ENCODE assay signal across 37 cellular contexts in the genomic region with DNA sequence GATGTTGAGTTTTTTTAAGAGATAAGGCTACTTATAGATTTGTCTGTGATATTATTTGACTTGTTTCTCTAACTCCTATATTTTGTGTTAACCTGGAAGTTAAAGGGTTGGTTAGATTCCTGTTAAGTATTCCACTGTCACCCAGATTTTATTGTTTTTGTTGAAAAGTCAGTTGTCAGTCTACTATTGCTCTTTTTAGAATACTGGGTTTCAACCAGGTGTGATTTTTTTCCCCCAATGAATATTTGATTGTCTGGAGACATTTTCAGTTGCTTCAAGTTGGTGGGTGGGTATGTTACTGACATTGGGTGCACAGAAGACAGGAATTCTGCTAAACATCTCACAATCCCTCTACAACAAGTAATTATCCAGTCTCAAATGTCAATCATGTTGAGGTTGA. TPM values are rescaled to one million over a fixed set of nuclear protein-coding genes. Genes with fewer than 3 reads are reported as not detected.
"Had no signal": no experiment of that assay in that cellular context is flagged by ENCODE, and none has a peak within 500 bp of the region (broad histone marks: within the 10 kb centered on the region; RNA-seq: fewer than 3 reads in every experiment).

No MANE protein-coding gene starts in this region.

- H3K4me3 ChIP-seq: adrenal gland, body of pancreas, breast epithelium had no signal

- H3K27me3 ChIP-seq: adrenal gland, body of pancreas, brain microvascular endothelial cell, breast epithelium had no signal

- H3K4me1 ChIP-seq: adrenal gland, body of pancreas, breast epithelium had no signal

- H3K9me3 ChIP-seq: adrenal gland, body of pancreas had no signal

- H3K36me3 ChIP-seq: adrenal gland, brain microvascular endothelial cell, breast epithelium, WERI-Rb-1 had no signal

- FAIRE-seq: astrocyte, colon, TTC549 had no signal

- H3K27ac ChIP-seq: adrenal gland, body of pancreas, brain microvascular endothelial cell, breast epithelium, WERI-Rb-1 had no signal

- ATAC-seq: activated CD8-positive, alpha-beta T cell treated with anti-CD3 and anti-CD28 coated beads for 36 hours; activated naive CD4-positive, alpha-beta T cell treated with anti-CD3 and anti-CD28 coated beads, Interleukin-2, amount 50 U/mL, for 72 hours; activated T-cell treated with anti-CD3 and anti-CD28 coated beads, Interleukin-2, amount 50 U/mL, for 4 hours; activated T-cell treated with anti-CD3 and anti-CD28 coated beads, Interleukin-2, amount 50 U/mL, for 72 hours; activated T-helper 17 cell treated with anti-CD3 and anti-CD28 coated beads, Interleukin-2, amount 50 U/mL, for 72 hours; body of pancreas had no signal

- DNase-seq: activated B cell treated with CpG ODN at 0.5 μM for 24 hours; activated CD4-positive, alpha-beta memory T cell treated with anti-CD3 and anti-CD28 coated beads for 36 hours; activated CD4-positive, alpha-beta T cell treated with anti-CD3 and anti-CD28 coated beads for 4 hours; activated CD4-positive, alpha-beta T cell treated with anti-CD3 and anti-CD28 coated beads, Interleukin-2, amount 10 ng/mL, durations not matched to agents 24 days and 14 days; activated CD4-positive, alpha-beta T cell treated with anti-CD3 and anti-CD28 coated beads, Interleukin-2, amount 50 U/mL, for 1 hour; activated CD4-positive, alpha-beta T cell treated with anti-CD3 and anti-CD28 coated beads, Interleukin-2, amount 50 U/mL, for 4 hours; activated CD4-positive, CD25-positive, alpha-beta regulatory T cell treated with anti-CD3 and anti-CD28 coated beads, Interleukin-2, amount 50 U/mL, for 72 hours; activated CD8-positive, alpha-beta memory T cell treated with anti-CD3 and anti-CD28 coated beads, Interleukin-2, amount 50 U/mL, for 4 hours; activated CD8-positive, alpha-beta T cell treated with anti-CD3 and anti-CD28 coated beads for 36 hours; activated effector memory CD4-positive, alpha-beta T cell treated with anti-CD3 and anti-CD28 coated beads, Interleukin-2, amount 50 U/mL, for 16 hours; activated gamma-delta T cell treated with Interleukin-2 at 50 U/mL for 16 hours; activated naive CD4-positive, alpha-beta T cell; activated naive CD4-positive, alpha-beta T cell treated with anti-CD3 and anti-CD28 coated beads for 36 hours; activated naive CD4-positive, alpha-beta T cell treated with anti-CD3 and anti-CD28 coated beads, Interleukin-2, amount 50 U/mL, for 16 hours; activated naive CD8-positive, alpha-beta T cell treated with anti-CD3 and anti-CD28 coated beads for 36 hours; activated T-cell treated with anti-CD3 and anti-CD28 coated beads for 4 hours; activated T-cell treated with anti-CD3 and anti-CD28 coated beads, Interleukin-2, amount 50 U/mL, for 1 hour; activated T-cell treated with anti-CD3 and anti-CD28 coated beads, Interleukin-2, amount 50 U/mL, for 4 hours; activated T-cell treated with anti-CD3 and anti-CD28 coated beads, Interleukin-2, amount 50 U/mL, for 72 hours; adrenal gland; amniotic stem cell; aorta; body of pancreas; brain microvascular endothelial cell; central memory CD4-positive, alpha-beta T cell; T-helper 2 cell; T-helper 9 cell; WERI-Rb-1 had no signal

RNA-seq across cellular contexts. Expression of a gene that starts 43.8 kb away (rescaled TPM):
- total RNA-seq: activated B cell treated with CpG ODN at 0.5 μM for 24 hours; activated CD4-positive, alpha-beta memory T cell treated with anti-CD3 and anti-CD28 coated beads for 36 hours; activated CD4-positive, alpha-beta T cell treated with anti-CD3 and anti-CD28 coated beads, Interleukin-2, amount 10 ng/mL, durations not matched to agents 24 days and 14 days; activated CD8-positive, alpha-beta memory T cell treated with anti-CD3 and anti-CD28 coated beads for 36 hours; activated CD8-positive, alpha-beta T cell treated with anti-CD3 and anti-CD28 coated beads for 36 hours; activated naive CD4-positive, alpha-beta T cell treated with anti-CD3 and anti-CD28 coated beads for 36 hours; activated naive CD4-positive, alpha-beta T cell treated with anti-CD3 and anti-CD28 coated beads, Interleukin-2, amount 50 U/mL, for 72 hours; activated naive CD8-positive, alpha-beta T cell treated with anti-CD3 and anti-CD28 coated beads for 36 hours; activated T-cell treated with anti-CD3 and anti-CD28 coated beads, Interleukin-2, amount 50 U/mL, for 4 hours; activated T-cell treated with anti-CD3 and anti-CD28 coated beads, Interleukin-2, amount 50 U/mL, for 72 hours; activated T-helper 1 cell treated with anti-CD3 and anti-CD28 coated beads, Interleukin-12 subunit alpha, Interleukin-12 subunit beta, Interleukin-2, Interleukin-4 antibody, amounts not matched to agents 30 ng/mL and 10 ng/mL and 1 ng/mL, durations not matched to agents 14 hours and 24 hours and 36 hours; activated T-helper 17 cell treated with anti-CD3 and anti-CD28 coated beads, Interleukin-2, amount 50 U/mL, for 72 hours; adrenal gland; aorta; astrocyte; body of pancreas; breast epithelium; cardiac septum had no signal
- polyA plus RNA-seq: adrenal gland, aorta had no signal
